Comparison of ENCODE assay signal across 11 cellular contexts in genomic region chr5:61177716-61178115, GRCh38. TPM values are rescaled to one million over a fixed set of nuclear protein-coding genes. Genes with fewer than 3 reads are reported as not detected.
A peak's percentile ranks its signal among the peaks of the same experiment; 100 is the strongest.
DNase-seq lines count a peak whose midpoint lies in the region; ATAC-seq, FAIRE-seq and TF ChIP-seq lines count a peak whose summit lies in the region.
"Had no signal": no experiment of that assay in that cellular context is flagged by ENCODE, and none has a peak within 500 bp of the region (broad histone marks: within the 10 kb centered on the region; RNA-seq: fewer than 3 reads in every experiment).

No MANE protein-coding gene starts in this region.

- H3K4me3 ChIP-seq in OCI-LY3 (ENCODE audit: low read length) (no peak overlapping the region), kidney (ENCODE audit: low read length in 2 of 2) (no peak overlapping the region)

- no peak for FAIRE-seq in kidney (lab: Jason Lieb, UNC)

- no peaks in the 10 kb centered on the region for H3K27me3 ChIP-seq in OCI-LY3 (ENCODE audit: low read depth, low read length)

- no peaks in the 10 kb centered on the region for H4K20me1 ChIP-seq in OCI-LY3 (ENCODE audit: insufficient read depth, low read length)

- H2AFZ ChIP-seq in OCI-LY3 (ENCODE audit: low read depth, low read length), result no peak overlapping the region

- H3K79me2 ChIP-seq in OCI-LY3 (ENCODE audit: low read length), result no peaks in the 10 kb centered on the region

- H3K9me3 ChIP-seq in OCI-LY3 (ENCODE audit: insufficient read depth, low read length), result no peaks in the 10 kb centered on the region
- H3K9me3 ChIP-seq in kidney (ENCODE audit: control insufficient read depth in 1 of 2, low read length in 2 of 2), result no peaks in the 10 kb centered on the region

- peaks cover 9% of the 10 kb centered on the region for H3K4me1 ChIP-seq in OCI-LY3 (ENCODE audit: low read length)
- H3K4me1 ChIP-seq in kidney (ENCODE audit: control insufficient read depth in 1 of 2, insufficient read depth in 1 of 2, low read depth in 1 of 2, low read length in 2 of 2), result no peaks in the 10 kb centered on the region

- ATAC-seq in GM18502 (IDR thresholded peaks at IDR 0.05; ENCODE audit: poor library complexity, unreplicated experiment) (peak; percentile 90), GM19467 (IDR thresholded peaks at IDR 0.05; ENCODE audit: unreplicated experiment) (peak; percentile 92), HG02973 (IDR thresholded peaks at IDR 0.05; ENCODE audit: unreplicated experiment) (peak; percentile 87)
- ATAC-seq: effector memory CD8-positive, alpha-beta T cell had no signal

- POLR2A ChIA-PET in RWPE1 (lab: Yijun Ruan, JAX; ENCODE audit: low non-redundant PET), result no interaction called here

- peak overlapping the region; percentile 19; the same call in 1 of the 2 replicates for H3K4me2 ChIP-seq in OCI-LY3 (ENCODE audit: low read length)

- H3K9ac ChIP-seq in OCI-LY3 (ENCODE audit: low read length) (no peak overlapping the region), kidney (ENCODE audit: low read length in 2 of 2) (no peak overlapping the region)

- intact Hi-C loops in kidney (cut with DNase I), result no loop called here

- CTCF ChIA-PET in RWPE1 (lab: Yijun Ruan, JAX), result interaction anchor here (0.9 kb wide), 1 partner anchor 152 kb away, joined by 3 read pairs; no protein-coding TSS in a partner anchor

- no peaks in the 10 kb centered on the region for H3K36me3 ChIP-seq in OCI-LY3 (replicated peaks; ENCODE audit: low read depth, low read length)
- H3K36me3 ChIP-seq in kidney (ENCODE audit: control insufficient read depth in 1 of 2, insufficient read depth in 2 of 2, low read length in 2 of 2), result no peaks in the 10 kb centered on the region

- no peak for TF ChIP-seq CTCF in OCI-LY3 (IDR thresholded peaks at IDR 0.05; ENCODE audit: low read depth, low read length)
- no peak for TF ChIP-seq CTCF in RWPE1 (conservative IDR thresholded peaks at IDR 0.05; ENCODE audit: low read depth)
- no peak for TF ChIP-seq CTCF in kidney (IDR thresholded peaks at IDR 0.05; ENCODE audit: borderline replicate concordance, extremely low read depth, insufficient read depth)

- DNase-seq in RWPE1 (ENCODE audit: low spot score) (no peak), kidney (no peak), NCI-H1436 treated with DMSO at 0.1 percent for 48 hours (lab: John Stamatoyannopoulos, UW) (no peak), NCI-H2081 treated with DMSO at 0.1 percent for 48 hours (lab: John Stamatoyannopoulos, UW) (no peak)
- DNase-seq: activated CD4-positive, alpha-beta memory T cell treated with anti-CD3 and anti-CD28 coated beads for 36 hours; effector memory CD8-positive, alpha-beta T cell had no signal

- H3K27ac ChIP-seq in OCI-LY3 (ENCODE audit: low read length) (no peak overlapping the region), RWPE1 (no peak overlapping the region), kidney (ENCODE audit: low read depth in 2 of 2, low read length in 2 of 2) (no peak overlapping the region)
- H3K27ac ChIP-seq: C4-2B had no signal

RNA-seq across cellular contexts. Expression of gene SMIM15, which starts 15.4 kb away (rescaled TPM):
- 68.1 TPM for total RNA-seq in kidney
- 32.0 TPM for polyA plus RNA-seq in kidney (ENCODE audit: insufficient read depth, low read depth, low replicate concordance)
